18 cellular contexts compared by ENCODE assay signal in genomic region chr6:5510734-5511133, GRCh38.
DNase-seq lines count a peak whose midpoint lies in the region; ATAC-seq and TF ChIP-seq lines count a peak whose summit lies in the region.
"Had no signal": no experiment of that assay in that cellular context is flagged by ENCODE, and none has a peak within 500 bp of the region (broad histone marks: within the 10 kb centered on the region; RNA-seq: fewer than 3 reads in every experiment).

No MANE protein-coding gene starts in this region.

- 75% methylated on average over 4 of the region's 4 CpGs; no CpG with 5 or more reads in 1 of the 2 experiments for WGBS in endodermal cell (ENCODE audit: insufficient coverage in 1 of 2, insufficient read length in 1 of 2), 2 experiments
- no CpG with 5 or more reads among the region's 4 CpGs for WGBS in trophoblast cell (ENCODE audit: extremely low coverage, insufficient coverage, insufficient read length)

- H3K4me2 ChIP-seq in BLaER1, result peak overlapping the region; percentile 10; the same call in 1 of the 2 replicates
- no peak overlapping the region for H3K4me2 ChIP-seq in trophoblast cell (ENCODE audit: low read length)

- no peak overlapping the region for H3K4me3 Mint-ChIP-seq in HFFc6
- H3K4me3 Mint-ChIP-seq in endodermal cell, result no peak overlapping the region
- H3K4me3 Mint-ChIP-seq: CD4-positive, alpha-beta memory T cell had no signal

- intact Hi-C loops in tibial artery (cut with DNase I; ENCODE audit: low total_unique reads), result no loop called here

- no peaks in the 10 kb centered on the region for H4K20me1 ChIP-seq in BLaER1

- H3K9me3 Mint-ChIP-seq in HFFc6 (no peaks in the 10 kb centered on the region), endodermal cell (no peaks in the 10 kb centered on the region)
- H3K9me3 Mint-ChIP-seq: CD4-positive, alpha-beta memory T cell had no signal

- no peak overlapping the region for H2BK5ac ChIP-seq in trophoblast cell (ENCODE audit: low read depth, low read length, poor library complexity)

- H3K4me1 Mint-ChIP-seq in HFFc6 (ENCODE audit: low read depth) (peaks cover 28% of the 10 kb centered on the region), endodermal cell (no peaks in the 10 kb centered on the region)

- TF ChIP-seq CTCF in HFFc6 (IDR thresholded peaks at IDR 0.05) (no peak), endodermal cell (conservative IDR thresholded peaks at IDR 0.05) (no peak), tibial artery (IDR thresholded peaks at IDR 0.05) (no peak)

- no peak overlapping the region for H4K12ac ChIP-seq in trophoblast cell (ENCODE audit: low read depth, low read length)

- H3K9ac ChIP-seq in BLaER1 (no peak overlapping the region), endodermal cell (ENCODE audit: extremely low read depth, low read length, poor library complexity, severe bottlenecking) (no peak overlapping the region), trophoblast cell (ENCODE audit: low read length) (peak overlapping the region; percentile 74)
- H3K9ac ChIP-seq: GM23248 had no signal

- 0 out of 2 replicates have a peak, but pooled peaks cover 5% of the 10 kb centered on the region for H3K9me3 ChIP-seq in BLaER1
- H3K9me3 ChIP-seq in endodermal cell (ENCODE audit: control insufficient read depth, low read length), result no peaks in the 10 kb centered on the region
- no peaks in the 10 kb centered on the region for H3K9me3 ChIP-seq in trophoblast cell (ENCODE audit: insufficient read depth, low read depth, low read length)
- H3K9me3 ChIP-seq in tibial artery, result no peaks in the 10 kb centered on the region
- H3K9me3 ChIP-seq: Caco-2, HAP-1 had no signal

- H4K8ac ChIP-seq in trophoblast cell (ENCODE audit: low read depth, low read length), result no peak overlapping the region

- H3K14ac ChIP-seq in trophoblast cell (ENCODE audit: low read length), result no peak overlapping the region

- H3K79me1 ChIP-seq in trophoblast cell (ENCODE audit: low read length), result no peaks in the 10 kb centered on the region

- H4K91ac ChIP-seq in trophoblast cell (ENCODE audit: low read depth, low read length), result no peak overlapping the region

- H3K27me3 Mint-ChIP-seq in HFFc6 (ENCODE audit: insufficient read depth), result no peaks in the 10 kb centered on the region; the same call in 1 of the 2 replicates
- H3K27me3 Mint-ChIP-seq in endodermal cell (ENCODE audit: insufficient read depth), result no peaks in the 10 kb centered on the region

- no peak overlapping the region for H3K4me3 ChIP-seq in BLaER1
- no peak overlapping the region for H3K4me3 ChIP-seq in endodermal cell (ENCODE audit: low read length)
- H3K4me3 ChIP-seq in trophoblast cell (ENCODE audit: low read depth, low read length), result peak overlapping the region; percentile 13
- no peak overlapping the region for H3K4me3 ChIP-seq in tibial artery
- H3K4me3 ChIP-seq: GM23248, HAP-1, K562 had no signal

- H3K4me1 ChIP-seq in BLaER1 (peaks cover 61% of the 10 kb centered on the region), endodermal cell (ENCODE audit: control insufficient read depth, insufficient read depth, low read length) (no peaks in the 10 kb centered on the region), trophoblast cell (ENCODE audit: control insufficient read depth in 1 of 2, insufficient read depth in 2 of 2, low read length in 2 of 2) (no peaks in the 10 kb centered on the region), tibial artery (no peaks in the 10 kb centered on the region)
- H3K4me1 ChIP-seq: Caco-2, HAP-1 had no signal

- H3K27ac ChIP-seq in BLaER1 (no peak overlapping the region), endodermal cell (ENCODE audit: low read depth, low read length) (no peak overlapping the region), trophoblast cell (ENCODE audit: low read depth, low read length) (no peak overlapping the region), tibial artery (no peak overlapping the region)
- H3K27ac ChIP-seq: C4-2B, GM23248, HL-60 had no signal

- H3K27ac Mint-ChIP-seq in HFFc6 (peak overlapping the region; percentile 54), endodermal cell (no peak overlapping the region)
- H3K27ac Mint-ChIP-seq: CD4-positive, alpha-beta memory T cell had no signal

- H3K36me3 ChIP-seq in BLaER1, result no peaks in the 10 kb centered on the region
- no peaks in the 10 kb centered on the region for H3K36me3 ChIP-seq in endodermal cell (ENCODE audit: control insufficient read depth, insufficient read depth, low read length)
- H3K36me3 ChIP-seq in trophoblast cell (ENCODE audit: control insufficient read depth in 1 of 2, insufficient read depth in 2 of 2, low read length in 2 of 2), result no peaks in the 10 kb centered on the region
- H3K36me3 ChIP-seq in tibial artery, result no peaks in the 10 kb centered on the region
- H3K36me3 ChIP-seq: HAP-1 had no signal

- DNase-seq in HFFc6 (no peak), endodermal cell (peak; percentile 57), trophoblast cell (no peak), tibial artery (no peak), NCI-H1930 (lab: John Stamatoyannopoulos, UW) (no peak)
- DNase-seq: ACHN; Caco-2; CD4-positive, alpha-beta memory T cell; DND-41; GDM1; GM23248; Karpas-422 had no signal

- no peak for ATAC-seq in GM19397 (IDR thresholded peaks at IDR 0.05; ENCODE audit: unreplicated experiment)
- ATAC-seq: K562 had no signal

- H3K18ac ChIP-seq in trophoblast cell (ENCODE audit: low read length), result no peak overlapping the region

- H3K4ac ChIP-seq in trophoblast cell (ENCODE audit: low read depth, low read length), result no peak overlapping the region

- peak overlapping the region; percentile 76 for H3K23ac ChIP-seq in trophoblast cell (ENCODE audit: low read length)

- H2BK12ac ChIP-seq in trophoblast cell (ENCODE audit: low read length), result no peak overlapping the region

- H3K36me3 Mint-ChIP-seq in HFFc6 (ENCODE audit: low read depth) (0 out of 2 replicates have a peak, but pooled peaks cover 8% of the 10 kb centered on the region), endodermal cell (ENCODE audit: low read depth) (peaks cover 2% of the 10 kb centered on the region)

- no peaks in the 10 kb centered on the region for H3K27me3 ChIP-seq in BLaER1
- H3K27me3 ChIP-seq in endodermal cell (ENCODE audit: control insufficient read depth, insufficient read depth, low read length, poor library complexity, severe bottlenecking), result no peaks in the 10 kb centered on the region
- no peaks in the 10 kb centered on the region for H3K27me3 ChIP-seq in trophoblast cell (ENCODE audit: insufficient read depth, low read length)
- H3K27me3 ChIP-seq in tibial artery, result no peaks in the 10 kb centered on the region

- no peak overlapping the region for H2BK120ac ChIP-seq in trophoblast cell (ENCODE audit: insufficient read depth, low read length, poor library complexity)

- H3K79me2 ChIP-seq in trophoblast cell (ENCODE audit: control insufficient read depth, insufficient read depth, low read length, poor library complexity), result no peaks in the 10 kb centered on the region

- no peak overlapping the region for H2AFZ ChIP-seq in trophoblast cell (ENCODE audit: insufficient read depth, low read length, poor library complexity)
- H2AFZ ChIP-seq: GM23248 had no signal

- no peak overlapping the region for H2AK5ac ChIP-seq in trophoblast cell (ENCODE audit: low read length)
